ENCODE assay signal across 8 cellular contexts in the genomic region with DNA sequence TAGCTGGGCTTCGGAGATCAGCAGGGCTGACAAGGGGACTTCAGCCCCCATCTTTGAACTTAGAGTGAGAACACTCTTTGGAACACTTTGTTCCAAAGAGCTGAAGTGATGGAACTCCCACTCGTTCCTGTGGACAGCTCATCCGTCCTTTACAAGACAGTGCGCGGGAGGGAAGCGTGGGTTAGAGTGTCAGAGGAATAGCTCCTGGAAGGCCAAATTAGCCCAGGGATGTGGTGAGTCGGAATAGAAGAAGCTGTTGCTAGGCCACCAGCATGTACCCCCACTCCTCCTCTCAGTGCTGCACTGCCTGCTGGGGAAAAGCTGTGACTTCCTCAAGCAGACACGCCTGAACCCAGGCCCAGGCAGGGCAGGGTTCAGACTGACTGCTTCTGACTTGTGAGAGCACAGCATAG. TPM values are rescaled to one million over a fixed set of nuclear protein-coding genes. Genes with fewer than 3 reads are reported as not detected.
DNase-seq lines count a peak whose midpoint lies in the region; ATAC-seq and TF ChIP-seq lines count a peak whose summit lies in the region.

No MANE protein-coding gene starts in this region.

- DNase-seq in H9 = peak; percentile 25
- DNase-seq in activated B cell treated with CpG ODN at 0.5 μM for 24 hours = peak; percentile 4
- peak; percentile 46 for DNase-seq in fibroblast of the aortic adventitia (ENCODE audit: low read depth)
- DNase-seq in renal cortical epithelial cell (ENCODE audit: low read depth) = peak; percentile 52
- no peak for DNase-seq in NOMO-1 treated with DMSO at 0.1 percent for 48 hours (lab: John Stamatoyannopoulos, UW; ENCODE audit: unreplicated experiment)
- DNase-seq in KG1 (lab: John Stamatoyannopoulos, UW) = no peak
- no peak for DNase-seq in GM10248 (ENCODE audit: extremely low spot score)

- peaks cover 9 to 13% (median 12%) of the 10 kb centered on the region in 3 experiments; a peak in 6 of 7 replicates for H3K36me3 Mint-ChIP-seq in H9 (ENCODE audit: insufficient read depth in 1 of 3, low read depth in 3 of 3)
- peaks cover 20% of the 10 kb centered on the region for H3K36me3 Mint-ChIP-seq in activated B cell treated with CpG ODN at 0.5 μM for 24 hours (ENCODE audit: low read depth)

- H3K14ac ChIP-seq in H9 (ENCODE audit: insufficient read depth, low read length) = no peak overlapping the region

- no peak overlapping the region for H4K91ac ChIP-seq in H9 (ENCODE audit: insufficient read length, low read depth, low read length)

- no peak overlapping the region for H3K9ac ChIP-seq in H9 (ENCODE audit: extremely low read depth, insufficient read length, low read length)

- H4K5ac ChIP-seq in H9 (ENCODE audit: insufficient read length, low read depth, low read length) = no peak overlapping the region

- H4K8ac ChIP-seq in H9 (replicated peaks; ENCODE audit: insufficient read length, low read depth, low read length) = no peak overlapping the region

- no peak overlapping the region for H2AK5ac ChIP-seq in H9 (ENCODE audit: insufficient read length, low read length)

- H2BK12ac ChIP-seq in H9 (ENCODE audit: insufficient read length, low read depth, low read length) = no peak overlapping the region

- H3K27me3 Mint-ChIP-seq in H9 (ENCODE audit: low read depth) = peaks cover under 1% of the 10 kb centered on the region; the same call in 1 of the 2 replicates
- H3K27me3 Mint-ChIP-seq in activated B cell treated with CpG ODN at 0.5 μM for 24 hours = no peaks in the 10 kb centered on the region

- ATAC-seq in activated B cell treated with CpG ODN at 0.5 μM for 24 hours (ENCODE audit: low read depth) = no peak
- no peak for ATAC-seq in GM21528 (IDR thresholded peaks at IDR 0.05; ENCODE audit: low FRiP score, unreplicated experiment)

- H3K23me2 ChIP-seq in H9 (ENCODE audit: insufficient read length, low read depth, low read length, poor library complexity, severe bottlenecking) = peaks cover 9% of the 10 kb centered on the region

- H3K9me3 Mint-ChIP-seq in H9 = no peaks in the 10 kb centered on the region
- no peaks in the 10 kb centered on the region for H3K9me3 Mint-ChIP-seq in activated B cell treated with CpG ODN at 0.5 μM for 24 hours

- H3K4me1 Mint-ChIP-seq in H9 (peaks cover 4 to 11% of the 10 kb centered on the region in 2 experiments; a peak in 3 of 4 replicates), activated B cell treated with CpG ODN at 0.5 μM for 24 hours (peaks cover 52% of the 10 kb centered on the region)

- no CpG with 5 or more reads among the region's 8 CpGs for WGBS in H9 (ENCODE audit: extremely low coverage, insufficient read length, low lambda C conversion rate)

- TF ChIP-seq CTCF in H9 (conservative IDR thresholded peaks at IDR 0.05) (no peak), activated B cell treated with CpG ODN at 0.5 μM for 24 hours (IDR thresholded peaks at IDR 0.05) (no peak), fibroblast of the aortic adventitia (IDR thresholded peaks at IDR 0.05; ENCODE audit: insufficient read depth, low read length) (no peak), GM10248 (IDR thresholded peaks at IDR 0.05; ENCODE audit: control extremely low read depth, extremely low read depth, low read depth, missing control alignments) (no peak)

- intact Hi-C loops in activated B cell treated with CpG ODN at 0.5 μM for 24 hours (cut with micrococcal nuclease) = loop anchor here (10.0 kb wide), 1 partner anchor 1148 kb away; the partner anchor contains the start of gene SNRPB

- no peak overlapping the region for H3K27ac ChIP-seq in H9 (ENCODE audit: insufficient read length, low read depth, low read length)

- no peak overlapping the region for H3K4me2 ChIP-seq in H9 (ENCODE audit: insufficient read depth, insufficient read length, low read length)

- H3K27ac Mint-ChIP-seq in H9 (no peak overlapping the region), activated B cell treated with CpG ODN at 0.5 μM for 24 hours (peak overlapping the region; percentile 46)

- no peak overlapping the region for H2BK5ac ChIP-seq in H9 (ENCODE audit: insufficient read length, low read length)

- H3K56ac ChIP-seq in H9 (ENCODE audit: insufficient read length, low read depth, low read length) = no peak overlapping the region

- no peak overlapping the region for H3K23ac ChIP-seq in H9 (ENCODE audit: insufficient read length, low read depth, low read length)

- H3K27me3 ChIP-seq in H9 (ENCODE audit: insufficient read depth, low read length) = no peaks in the 10 kb centered on the region

- no peak overlapping the region for H2AFZ ChIP-seq in H9 (ENCODE audit: low read length)

- H3T11ph ChIP-seq in H9 (ENCODE audit: low read length) = no peak overlapping the region

- CTCF ChIA-PET in activated B cell treated with CpG ODN at 0.5 μM for 24 hours (lab: Charles Lee) (interaction anchor here (1.2 kb wide), 1 partner anchor 176 kb away, joined by 4 read pairs; no protein-coding TSS in a partner anchor), GM10248 (lab: Yijun Ruan, JAX) (interaction anchor here (1.0 to 1.6 kb wide), 6 partner anchors 12 to 109 kb away, joined by 3 to 6 read pairs (median 4); no protein-coding TSS in a partner anchor)

- peaks cover 6% of the 10 kb centered on the region; the same call in 1 of the 2 replicates for H3K79me2 ChIP-seq in H9 (ENCODE audit: insufficient read depth, low read length)

- H3K9me3 ChIP-seq in H9 (ENCODE audit: control insufficient read depth, low read depth, low read length) = no peaks in the 10 kb centered on the region

- no peak overlapping the region; a peak in 2 of 5 replicates for H3K4me3 Mint-ChIP-seq in H9
- H3K4me3 Mint-ChIP-seq in activated B cell treated with CpG ODN at 0.5 μM for 24 hours = no peak overlapping the region

- no peak overlapping the region for H3K18ac ChIP-seq in H9 (ENCODE audit: insufficient read length, low read depth, low read length)

- H2BK15ac ChIP-seq in H9 (ENCODE audit: low read depth, low read length) = no peak overlapping the region

- H2BK120ac ChIP-seq in H9 (ENCODE audit: low read depth, low read length, poor library complexity, severe bottlenecking) = no peak overlapping the region

- H3K4me1 ChIP-seq in H9 (ENCODE audit: insufficient read depth, low read length) = 0 out of 2 replicates have a peak, but pooled peaks cover 4% of the 10 kb centered on the region

- peaks cover 2% of the 10 kb centered on the region for H4K20me1 ChIP-seq in H9 (ENCODE audit: control insufficient read depth, insufficient read depth, insufficient read length)

- POLR2A ChIA-PET in activated B cell treated with CpG ODN at 0.5 μM for 24 hours (lab: Charles Lee) = interaction anchor here (1.1 kb wide), 1 partner anchor 108 kb away, joined by 3 read pairs; no protein-coding TSS in a partner anchor
- POLR2A ChIA-PET in GM10248 (lab: Yijun Ruan, JAX) = no interaction called here

- no peak overlapping the region for H2BK20ac ChIP-seq in H9 (ENCODE audit: low read depth, low read length, poor library complexity, severe bottlenecking)

- no peak overlapping the region for H3K4ac ChIP-seq in H9 (ENCODE audit: low read depth, low read length)

- no peak overlapping the region for H3K4me3 ChIP-seq in fibroblast of the aortic adventitia (ENCODE audit: low read depth, low read length)

- H3K79me1 ChIP-seq in H9 (ENCODE audit: insufficient read depth, low read depth, low read length, poor library complexity, severe bottlenecking) = peaks cover 15% of the 10 kb centered on the region

RNA-seq across cellular contexts. Expression of gene SDCBP2, which starts 1.7 kb away (rescaled TPM):
- 1.9 and 3.1 TPM in 2 replicates for total RNA-seq in H9 (2021)
- 0.51 and 1.2 TPM in 2 replicates for total RNA-seq in activated B cell treated with CpG ODN at 0.5 μM for 24 hours
- 1.4 and 2.3 TPM in 2 replicates for total RNA-seq in fibroblast of the aortic adventitia (ENCODE audit: low replicate concordance)
- 1.8 and 14.1 TPM in 2 replicates for total RNA-seq in renal cortical epithelial cell

Comparison
In these comparisons a context has a peak if more than half of its experiments do, and no peak if none do; other contexts are left out.
1. DNase-seq: peak in H9 (single experiment), activated B cell treated with CpG ODN at 0.5 μM for 24 hours (single experiment), fibroblast of the aortic adventitia (single experiment) and renal cortical epithelial cell (single experiment); none in NOMO-1 treated with DMSO at 0.1 percent for 48 hours (single experiment), KG1 (single experiment) and GM10248 (single experiment).